Comparison of ENCODE assay signal across 1 cellular context in the genomic region with DNA sequence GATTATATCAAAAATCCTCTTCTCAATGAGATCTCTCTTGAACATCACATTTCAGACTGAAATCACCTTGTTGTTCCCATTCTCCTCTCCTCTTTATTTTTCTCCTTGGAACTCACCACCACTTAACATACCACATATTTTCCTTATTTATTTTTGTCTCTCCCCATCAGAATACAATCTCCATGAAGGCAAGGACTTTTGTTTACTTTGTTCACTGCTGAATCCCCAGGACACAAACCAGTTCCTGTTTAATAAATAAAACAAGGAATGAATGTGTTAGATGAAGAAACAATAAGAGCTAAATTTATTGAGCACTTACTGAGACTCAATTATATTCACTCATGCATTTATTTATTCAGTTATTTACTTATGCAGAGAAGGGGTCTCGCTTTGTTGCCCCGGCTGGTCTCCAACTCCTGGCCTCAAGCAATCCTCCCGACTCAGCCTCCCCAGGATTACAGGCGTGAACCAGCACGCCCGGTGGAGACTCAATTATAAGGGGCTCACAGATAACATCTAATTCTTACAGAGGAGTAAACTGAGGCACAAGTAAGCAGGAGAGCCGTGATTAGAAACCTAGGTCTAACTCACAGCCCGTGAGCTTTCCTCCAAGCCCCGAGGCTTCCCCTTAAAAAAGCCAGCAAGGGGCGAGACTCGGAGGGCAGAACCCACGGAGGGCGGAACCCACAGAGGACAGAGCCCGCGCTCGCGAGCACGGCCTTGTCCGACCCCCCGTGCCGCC.
TF ChIP-seq lines count a peak whose summit lies in the region.

No MANE protein-coding gene starts in this region.

TF ChIP-seq in HepG2, 621 proteins besides CTCF, POLR2A, EP300 and RAD21 (continues in another document):
- TF ChIP-seq, protein P1, sequence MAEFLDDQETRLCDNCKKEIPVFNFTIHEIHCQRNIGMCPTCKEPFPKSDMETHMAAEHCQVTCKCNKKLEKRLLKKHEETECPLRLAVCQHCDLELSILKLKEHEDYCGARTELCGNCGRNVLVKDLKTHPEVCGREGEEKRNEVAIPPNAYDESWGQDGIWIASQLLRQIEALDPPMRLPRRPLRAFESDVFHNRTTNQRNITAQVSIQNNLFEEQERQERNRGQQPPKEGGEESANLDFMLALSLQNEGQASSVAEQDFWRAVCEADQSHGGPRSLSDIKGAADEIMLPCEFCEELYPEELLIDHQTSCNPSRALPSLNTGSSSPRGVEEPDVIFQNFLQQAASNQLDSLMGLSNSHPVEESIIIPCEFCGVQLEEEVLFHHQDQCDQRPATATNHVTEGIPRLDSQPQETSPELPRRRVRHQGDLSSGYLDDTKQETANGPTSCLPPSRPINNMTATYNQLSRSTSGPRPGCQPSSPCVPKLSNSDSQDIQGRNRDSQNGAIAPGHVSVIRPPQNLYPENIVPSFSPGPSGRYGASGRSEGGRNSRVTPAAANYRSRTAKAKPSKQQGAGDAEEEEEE (CRISPR knock-in tag; IDR thresholded peaks at IDR 0.05; ENCODE audit: borderline replicate concordance) = no peak
- TF ChIP-seq, protein P2, sequence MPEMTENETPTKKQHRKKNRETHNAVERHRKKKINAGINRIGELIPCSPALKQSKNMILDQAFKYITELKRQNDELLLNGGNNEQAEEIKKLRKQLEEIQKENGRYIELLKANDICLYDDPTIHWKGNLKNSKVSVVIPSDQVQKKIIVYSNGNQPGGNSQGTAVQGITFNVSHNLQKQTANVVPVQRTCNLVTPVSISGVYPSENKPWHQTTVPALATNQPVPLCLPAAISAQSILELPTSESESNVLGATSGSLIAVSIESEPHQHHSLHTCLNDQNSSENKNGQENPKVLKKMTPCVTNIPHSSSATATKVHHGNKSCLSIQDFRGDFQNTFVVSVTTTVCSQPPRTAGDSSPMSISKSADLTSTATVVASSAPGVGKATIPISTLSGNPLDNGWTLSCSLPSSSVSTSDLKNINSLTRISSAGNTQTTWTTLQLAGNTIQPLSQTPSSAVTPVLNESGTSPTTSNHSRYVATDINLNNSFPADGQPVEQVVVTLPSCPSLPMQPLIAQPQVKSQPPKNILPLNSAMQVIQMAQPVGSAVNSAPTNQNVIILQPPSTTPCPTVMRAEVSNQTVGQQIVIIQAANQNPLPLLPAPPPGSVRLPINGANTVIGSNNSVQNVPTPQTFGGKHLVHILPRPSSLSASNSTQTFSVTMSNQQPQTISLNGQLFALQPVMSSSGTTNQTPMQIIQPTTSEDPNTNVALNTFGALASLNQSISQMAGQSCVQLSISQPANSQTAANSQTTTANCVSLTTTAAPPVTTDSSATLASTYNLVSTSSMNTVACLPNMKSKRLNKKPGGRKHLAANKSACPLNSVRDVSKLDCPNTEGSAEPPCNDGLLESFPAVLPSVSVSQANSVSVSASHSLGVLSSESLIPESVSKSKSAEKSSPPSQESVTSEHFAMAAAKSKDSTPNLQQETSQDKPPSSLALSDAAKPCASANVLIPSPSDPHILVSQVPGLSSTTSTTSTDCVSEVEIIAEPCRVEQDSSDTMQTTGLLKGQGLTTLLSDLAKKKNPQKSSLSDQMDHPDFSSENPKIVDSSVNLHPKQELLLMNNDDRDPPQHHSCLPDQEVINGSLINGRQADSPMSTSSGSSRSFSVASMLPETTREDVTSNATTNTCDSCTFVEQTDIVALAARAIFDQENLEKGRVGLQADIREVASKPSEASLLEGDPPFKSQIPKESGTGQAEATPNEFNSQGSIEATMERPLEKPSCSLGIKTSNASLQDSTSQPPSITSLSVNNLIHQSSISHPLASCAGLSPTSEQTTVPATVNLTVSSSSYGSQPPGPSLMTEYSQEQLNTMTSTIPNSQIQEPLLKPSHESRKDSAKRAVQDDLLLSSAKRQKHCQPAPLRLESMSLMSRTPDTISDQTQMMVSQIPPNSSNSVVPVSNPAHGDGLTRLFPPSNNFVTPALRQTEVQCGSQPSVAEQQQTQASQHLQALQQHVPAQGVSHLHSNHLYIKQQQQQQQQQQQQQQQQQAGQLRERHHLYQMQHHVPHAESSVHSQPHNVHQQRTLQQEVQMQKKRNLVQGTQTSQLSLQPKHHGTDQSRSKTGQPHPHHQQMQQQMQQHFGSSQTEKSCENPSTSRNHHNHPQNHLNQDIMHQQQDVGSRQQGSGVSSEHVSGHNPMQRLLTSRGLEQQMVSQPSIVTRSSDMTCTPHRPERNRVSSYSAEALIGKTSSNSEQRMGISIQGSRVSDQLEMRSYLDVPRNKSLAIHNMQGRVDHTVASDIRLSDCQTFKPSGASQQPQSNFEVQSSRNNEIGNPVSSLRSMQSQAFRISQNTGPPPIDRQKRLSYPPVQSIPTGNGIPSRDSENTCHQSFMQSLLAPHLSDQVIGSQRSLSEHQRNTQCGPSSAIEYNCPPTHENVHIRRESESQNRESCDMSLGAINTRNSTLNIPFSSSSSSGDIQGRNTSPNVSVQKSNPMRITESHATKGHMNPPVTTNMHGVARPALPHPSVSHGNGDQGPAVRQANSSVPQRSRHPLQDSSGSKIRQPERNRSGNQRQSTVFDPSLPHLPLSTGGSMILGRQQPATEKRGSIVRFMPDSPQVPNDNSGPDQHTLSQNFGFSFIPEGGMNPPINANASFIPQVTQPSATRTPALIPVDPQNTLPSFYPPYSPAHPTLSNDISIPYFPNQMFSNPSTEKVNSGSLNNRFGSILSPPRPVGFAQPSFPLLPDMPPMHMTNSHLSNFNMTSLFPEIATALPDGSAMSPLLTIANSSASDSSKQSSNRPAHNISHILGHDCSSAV (CRISPR knock-in tag; IDR thresholded peaks at IDR 0.05; ENCODE audit: borderline replicate concordance) = no peak
- TF ChIP-seq NR2F2 (IDR thresholded peaks at IDR 0.05; ENCODE audit: borderline replicate concordance, low read depth) (0 out of 2 replicates have a peak, but pooled peaks have one; percentile 5), ADNP (CRISPR knock-in tag; IDR thresholded peaks at IDR 0.05) (peak; percentile 69; the same call in 1 of the 2 replicates), ZNF441 (CRISPR knock-in tag; IDR thresholded peaks at IDR 0.05; ENCODE audit: borderline replicate concordance) (no peak), FOXJ3 (CRISPR knock-in tag; IDR thresholded peaks at IDR 0.05; ENCODE audit: borderline replicate concordance) (peak; percentile 62; the same call in 1 of the 2 replicates), ZMYM2 (CRISPR knock-in tag; IDR thresholded peaks at IDR 0.05) (peak; percentile 70; the same call in 1 of the 2 replicates), ZNF552 (CRISPR knock-in tag; IDR thresholded peaks at IDR 0.05; ENCODE audit: borderline replicate concordance) (0 out of 2 replicates have a peak, but pooled peaks have one; percentile 52), SOX13 (IDR thresholded peaks at IDR 0.05) (no peak), SOX13 (CRISPR knock-in tag; conservative IDR thresholded peaks at IDR 0.05 in 1 of 2, IDR thresholded peaks at IDR 0.05 in 1 of 2) (no peak), SP4 (CRISPR knock-in tag; IDR thresholded peaks at IDR 0.05) (no peak), ZMYM3 (CRISPR knock-in tag; IDR thresholded peaks at IDR 0.05) (peak; percentile 79; the same call in 1 of the 2 replicates), ZNF121 (CRISPR knock-in tag; IDR thresholded peaks at IDR 0.05) (peak; percentile 92), ZNF605 (CRISPR knock-in tag; IDR thresholded peaks at IDR 0.05) (peak; percentile 47; the same call in 1 of the 2 replicates), NPAS2 (CRISPR knock-in tag; IDR thresholded peaks at IDR 0.05; ENCODE audit: borderline replicate concordance) (no peak), NKX3-1 (CRISPR knock-in tag; IDR thresholded peaks at IDR 0.05) (peak; percentile 71; the same call in 1 of the 2 replicates), MYC (CRISPR knock-in tag; IDR thresholded peaks at IDR 0.05; ENCODE audit: borderline replicate concordance) (no peak), ZNF558 (CRISPR knock-in tag; IDR thresholded peaks at IDR 0.05; ENCODE audit: borderline replicate concordance) (0 out of 2 replicates have a peak, but pooled peaks have one; percentile 30), SMARCC2 (IDR thresholded peaks at IDR 0.05) (no peak), NR2F1 (CRISPR knock-in tag; IDR thresholded peaks at IDR 0.05) (no peak), CC2D1A (CRISPR knock-in tag; IDR thresholded peaks at IDR 0.05) (0 out of 2 replicates have a peak, but pooled peaks have one; percentile 58), NFIB (CRISPR knock-in tag; IDR thresholded peaks at IDR 0.05; ENCODE audit: borderline replicate concordance) (no peak), ZNF660 (CRISPR knock-in tag; IDR thresholded peaks at IDR 0.05; ENCODE audit: borderline replicate concordance, low read depth) (0 out of 2 replicates have a peak, but pooled peaks have one; percentile 2), MBD4 (IDR thresholded peaks at IDR 0.05; ENCODE audit: borderline replicate concordance, low read length) (no peak), HOXA9 (CRISPR knock-in tag; IDR thresholded peaks at IDR 0.05; ENCODE audit: borderline replicate concordance) (no peak), PHB2 (IDR thresholded peaks at IDR 0.05; ENCODE audit: partially characterized antibody) (no peak), RCOR2 (CRISPR knock-in tag; IDR thresholded peaks at IDR 0.05) (peak; percentile 24; the same call in 1 of the 2 replicates), HIVEP1 (CRISPR knock-in tag; IDR thresholded peaks at IDR 0.05) (peak; percentile 84; the same call in 1 of the 2 replicates)
- TF ChIP-seq, protein P3, sequence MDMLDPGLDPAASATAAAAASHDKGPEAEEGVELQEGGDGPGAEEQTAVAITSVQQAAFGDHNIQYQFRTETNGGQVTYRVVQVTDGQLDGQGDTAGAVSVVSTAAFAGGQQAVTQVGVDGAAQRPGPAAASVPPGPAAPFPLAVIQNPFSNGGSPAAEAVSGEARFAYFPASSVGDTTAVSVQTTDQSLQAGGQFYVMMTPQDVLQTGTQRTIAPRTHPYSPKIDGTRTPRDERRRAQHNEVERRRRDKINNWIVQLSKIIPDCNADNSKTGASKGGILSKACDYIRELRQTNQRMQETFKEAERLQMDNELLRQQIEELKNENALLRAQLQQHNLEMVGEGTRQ (IDR thresholded peaks at IDR 0.05; ENCODE audit: low read depth, low read length) = no peak
- TF ChIP-seq, protein P3 (CRISPR knock-in tag; IDR thresholded peaks at IDR 0.05; ENCODE audit: borderline replicate concordance) = 0 out of 2 replicates have a peak, but pooled peaks have one; percentile 3
- TF ChIP-seq, protein P4, sequence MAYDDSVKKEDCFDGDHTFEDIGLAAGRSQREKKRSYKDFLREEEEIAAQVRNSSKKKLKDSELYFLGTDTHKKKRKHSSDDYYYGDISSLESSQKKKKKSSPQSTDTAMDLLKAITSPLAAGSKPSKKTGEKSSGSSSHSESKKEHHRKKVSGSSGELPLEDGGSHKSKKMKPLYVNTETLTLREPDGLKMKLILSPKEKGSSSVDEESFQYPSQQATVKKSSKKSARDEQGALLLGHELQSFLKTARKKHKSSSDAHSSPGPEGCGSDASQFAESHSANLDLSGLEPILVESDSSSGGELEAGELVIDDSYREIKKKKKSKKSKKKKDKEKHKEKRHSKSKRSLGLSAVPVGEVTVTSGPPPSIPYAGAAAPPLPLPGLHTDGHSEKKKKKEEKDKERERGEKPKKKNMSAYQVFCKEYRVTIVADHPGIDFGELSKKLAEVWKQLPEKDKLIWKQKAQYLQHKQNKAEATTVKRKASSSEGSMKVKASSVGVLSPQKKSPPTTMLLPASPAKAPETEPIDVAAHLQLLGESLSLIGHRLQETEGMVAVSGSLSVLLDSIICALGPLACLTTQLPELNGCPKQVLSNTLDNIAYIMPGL (CRISPR knock-in tag; IDR thresholded peaks at IDR 0.05; ENCODE audit: borderline replicate concordance in 1 of 2, low read depth in 1 of 2) = no peak
- TF ChIP-seq, protein P5, sequence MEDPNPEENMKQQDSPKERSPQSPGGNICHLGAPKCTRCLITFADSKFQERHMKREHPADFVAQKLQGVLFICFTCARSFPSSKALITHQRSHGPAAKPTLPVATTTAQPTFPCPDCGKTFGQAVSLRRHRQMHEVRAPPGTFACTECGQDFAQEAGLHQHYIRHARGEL (CRISPR knock-in tag; IDR thresholded peaks at IDR 0.05) = 0 out of 2 replicates have a peak, but pooled peaks have one; percentile 24
- TF ChIP-seq, protein P6, sequence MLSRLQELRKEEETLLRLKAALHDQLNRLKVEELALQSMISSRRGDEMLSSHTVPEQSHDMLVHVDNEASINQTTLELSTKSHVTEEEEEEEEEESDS (CRISPR knock-in tag; IDR thresholded peaks at IDR 0.05; ENCODE audit: borderline replicate concordance) = no peak
- TF ChIP-seq, protein P7, sequence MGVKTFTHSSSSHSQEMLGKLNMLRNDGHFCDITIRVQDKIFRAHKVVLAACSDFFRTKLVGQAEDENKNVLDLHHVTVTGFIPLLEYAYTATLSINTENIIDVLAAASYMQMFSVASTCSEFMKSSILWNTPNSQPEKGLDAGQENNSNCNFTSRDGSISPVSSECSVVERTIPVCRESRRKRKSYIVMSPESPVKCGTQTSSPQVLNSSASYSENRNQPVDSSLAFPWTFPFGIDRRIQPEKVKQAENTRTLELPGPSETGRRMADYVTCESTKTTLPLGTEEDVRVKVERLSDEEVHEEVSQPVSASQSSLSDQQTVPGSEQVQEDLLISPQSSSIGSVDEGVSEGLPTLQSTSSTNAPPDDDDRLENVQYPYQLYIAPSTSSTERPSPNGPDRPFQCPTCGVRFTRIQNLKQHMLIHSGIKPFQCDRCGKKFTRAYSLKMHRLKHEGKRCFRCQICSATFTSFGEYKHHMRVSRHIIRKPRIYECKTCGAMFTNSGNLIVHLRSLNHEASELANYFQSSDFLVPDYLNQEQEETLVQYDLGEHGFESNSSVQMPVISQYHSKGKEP (CRISPR knock-in tag; IDR thresholded peaks at IDR 0.05) = no peak
- TF ChIP-seq, protein P8, sequence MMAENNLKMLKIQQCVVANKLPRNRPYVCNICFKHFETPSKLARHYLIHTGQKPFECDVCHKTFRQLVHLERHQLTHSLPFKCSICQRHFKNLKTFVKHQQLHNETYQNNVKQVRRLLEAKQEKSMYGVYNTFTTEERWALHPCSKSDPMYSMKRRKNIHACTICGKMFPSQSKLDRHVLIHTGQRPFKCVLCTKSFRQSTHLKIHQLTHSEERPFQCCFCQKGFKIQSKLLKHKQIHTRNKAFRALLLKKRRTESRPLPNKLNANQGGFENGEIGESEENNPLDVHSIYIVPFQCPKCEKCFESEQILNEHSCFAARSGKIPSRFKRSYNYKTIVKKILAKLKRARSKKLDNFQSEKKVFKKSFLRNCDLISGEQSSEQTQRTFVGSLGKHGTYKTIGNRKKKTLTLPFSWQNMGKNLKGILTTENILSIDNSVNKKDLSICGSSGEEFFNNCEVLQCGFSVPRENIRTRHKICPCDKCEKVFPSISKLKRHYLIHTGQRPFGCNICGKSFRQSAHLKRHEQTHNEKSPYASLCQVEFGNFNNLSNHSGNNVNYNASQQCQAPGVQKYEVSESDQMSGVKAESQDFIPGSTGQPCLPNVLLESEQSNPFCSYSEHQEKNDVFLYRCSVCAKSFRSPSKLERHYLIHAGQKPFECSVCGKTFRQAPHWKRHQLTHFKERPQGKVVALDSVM (CRISPR knock-in tag; IDR thresholded peaks at IDR 0.05) = peak; percentile 97
- TF ChIP-seq, protein P9, sequence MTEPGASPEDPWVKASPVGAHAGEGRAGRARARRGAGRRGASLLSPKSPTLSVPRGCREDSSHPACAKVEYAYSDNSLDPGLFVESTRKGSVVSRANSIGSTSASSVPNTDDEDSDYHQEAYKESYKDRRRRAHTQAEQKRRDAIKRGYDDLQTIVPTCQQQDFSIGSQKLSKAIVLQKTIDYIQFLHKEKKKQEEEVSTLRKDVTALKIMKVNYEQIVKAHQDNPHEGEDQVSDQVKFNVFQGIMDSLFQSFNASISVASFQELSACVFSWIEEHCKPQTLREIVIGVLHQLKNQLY (CRISPR knock-in tag; IDR thresholded peaks at IDR 0.05) = 0 out of 2 replicates have a peak, but pooled peaks have one; percentile 53
